ENCODE assay signal across 8 cellular contexts in genomic region chr2:160994141-160995002, GRCh38.
A peak's percentile ranks its signal among the peaks of the same experiment; 100 is the strongest.
DNase-seq lines count a peak whose midpoint lies in the region; ATAC-seq lines count a peak whose summit lies in the region.

No MANE protein-coding gene starts in this region.

- H3K9ac ChIP-seq in NT2/D1 (ENCODE audit: insufficient read length, low read depth): no peak overlapping the region

- no peaks in the 10 kb centered on the region for H3K9me3 Mint-ChIP-seq in naive B cell

- H3K4me3 ChIP-seq in NT2/D1 (ENCODE audit: insufficient read length, low read depth): no peak overlapping the region

- peak overlapping the region in 1 of 8 donors; percentile 66 for H3K4me3 Mint-ChIP-seq in naive B cell

- H3K27ac ChIP-seq in epithelial cell of prostate: no peak overlapping the region

- H3K9me3 ChIP-seq in NT2/D1 (ENCODE audit: insufficient read depth, low read length): no peaks in the 10 kb centered on the region

- peaks cover 6 to 11% (median 8%) of the 10 kb centered on the region in 3 donors for H3K4me1 Mint-ChIP-seq in naive B cell

- no peaks in the 10 kb centered on the region for H3K36me3 Mint-ChIP-seq in naive B cell

- H3K27me3 Mint-ChIP-seq in naive B cell: peaks cover 0 to 4% (median 0%) of the 10 kb centered on the region in 3 donors

- peak overlapping the region in 1 of 6 donors; percentile 36 for H3K27ac Mint-ChIP-seq in naive B cell

- no peaks in the 10 kb centered on the region for H3K4me1 ChIP-seq in NT2/D1 (ENCODE audit: insufficient read depth, insufficient read length)

- H3K27me3 ChIP-seq in NT2/D1 (ENCODE audit: insufficient read depth, insufficient read length): no peaks in the 10 kb centered on the region

- no peaks in the 10 kb centered on the region for H3K36me3 ChIP-seq in NT2/D1 (ENCODE audit: insufficient read depth, insufficient read length, low read length)

- ATAC-seq in GM21423 (IDR thresholded peaks at IDR 0.05; ENCODE audit: unreplicated experiment): peak; percentile 88
- ATAC-seq in naive B cell (ENCODE audit: low read depth in 2 of 2): peak; percentile 69 to 72

- DNase-seq in DMS114 treated with DMSO at 0.1 percent for 48 hours (lab: John Stamatoyannopoulos, UW; ENCODE audit: unreplicated experiment) (peak; percentile 59), HS-5 (ENCODE audit: low read depth) (peak; percentile 81), NT2/D1 (ENCODE audit: low read depth, low spot score) (peak; percentile 82), epithelial cell of prostate (ENCODE audit: low read depth, low spot score) (peak; percentile 86), naive B cell (peak; percentile 63)
- DNase-seq in activated CD8-positive, alpha-beta memory T cell treated with anti-CD3 and anti-CD28 coated beads, Interleukin-2, amount 50 U/mL, for 4 hours: peak; percentile 69
- DNase-seq in stimulated activated CD8-positive, alpha-beta memory T cell treated with anti-CD3 and anti-CD28 coated beads, Interleukin-7, amount 100 ng/mL, for 48 hours (ENCODE audit: extremely low read depth in 1 of 2, low read depth in 1 of 2): peak; percentile 1 to 47

Comparison
In these comparisons a context has a peak if more than half of its experiments do, and no peak if none do; other contexts are left out.
1. DNase-seq: peak in every context shown above with its lines; median percentile 86 in epithelial cell of prostate; 82 in NT2/D1; 81 in HS-5; 69 in activated CD8-positive, alpha-beta memory T cell treated with anti-CD3 and anti-CD28 coated beads, Interleukin-2, amount 50 U/mL, for 4 hours; 63 in naive B cell; 59 in DMS114 treated with DMSO at 0.1 percent for 48 hours; 24 in stimulated activated CD8-positive, alpha-beta memory T cell treated with anti-CD3 and anti-CD28 coated beads, Interleukin-7, amount 100 ng/mL, for 48 hours.